ENCODE assay signal across 18 cellular contexts in the genomic region with DNA sequence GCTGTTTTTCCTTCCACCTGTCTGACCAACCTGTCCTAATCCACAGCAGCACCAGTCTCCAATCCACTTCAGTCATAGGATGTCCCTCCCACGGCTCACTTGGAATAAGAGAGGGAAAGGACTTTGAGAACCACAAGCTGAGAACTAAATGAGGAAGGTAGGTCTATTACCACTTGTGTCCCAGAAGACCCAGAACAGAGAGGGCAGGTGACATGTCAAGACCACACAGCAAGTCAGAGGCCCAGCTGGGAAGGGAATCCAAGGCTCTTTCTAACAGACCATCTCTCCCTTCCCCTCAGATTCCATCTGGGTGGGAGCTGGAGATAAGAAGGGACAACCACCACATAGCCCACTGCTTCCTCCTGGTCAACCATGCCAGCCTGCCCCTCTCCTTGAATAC. TPM values are rescaled to one million over a fixed set of nuclear protein-coding genes. Genes with fewer than 3 reads are reported as not detected.
DNase-seq lines count a peak whose midpoint lies in the region; ATAC-seq and TF ChIP-seq lines count a peak whose summit lies in the region.
"Had no signal": no experiment of that assay in that cellular context is flagged by ENCODE, and none has a peak within 500 bp of the region (broad histone marks: within the 10 kb centered on the region; RNA-seq: fewer than 3 reads in every experiment).

No MANE protein-coding gene starts in this region.

- H3K36me3 Mint-ChIP-seq in activated naive CD4-positive, alpha-beta T cell treated with anti-CD3 and anti-CD28 coated beads for 36 hours (ENCODE audit: low read depth): peaks cover 52% of the 10 kb centered on the region
- peaks cover 21 to 51% of the 10 kb centered on the region in 2 donors for H3K36me3 Mint-ChIP-seq in activated naive CD4-positive, alpha-beta T cell treated with anti-CD3 and anti-CD28 coated beads, Interleukin-2, amount 50 U/mL, for 72 hours
- H3K36me3 Mint-ChIP-seq in stimulated activated memory B cell treated with anti-CD40 and anti-IgM and Interleukin-4, amounts not matched to agents 10 μg/mL and 1 μg/mL and 100 μg/mL, for 72 hours: peaks cover 65% of the 10 kb centered on the region

- peaks cover 94% of the 10 kb centered on the region for H3K4me1 Mint-ChIP-seq in activated naive CD4-positive, alpha-beta T cell treated with anti-CD3 and anti-CD28 coated beads for 36 hours (ENCODE audit: low read depth)
- H3K4me1 Mint-ChIP-seq in stimulated activated memory B cell treated with anti-CD40 and anti-IgM and Interleukin-4, amounts not matched to agents 10 μg/mL and 1 μg/mL and 100 μg/mL, for 72 hours: peaks cover 89% of the 10 kb centered on the region

- peaks cover 89% of the 10 kb centered on the region for H3K4me1 ChIP-seq in MM.1S (ENCODE audit: low read length)
- H3K4me1 ChIP-seq in effector memory CD4-positive, alpha-beta T cell (ENCODE audit: control insufficient read depth, insufficient read depth, low read length, poor library complexity, severe bottlenecking): peaks cover 98% of the 10 kb centered on the region

- no peak overlapping the region for H3K9ac ChIP-seq in MM.1S (ENCODE audit: low read length)

- H2AFZ ChIP-seq in MM.1S (ENCODE audit: low read length): no peak overlapping the region

- TF ChIP-seq CTCF in MM.1S (IDR thresholded peaks at IDR 0.05; ENCODE audit: low read length): no peak

- no peaks in the 10 kb centered on the region for H3K9me3 ChIP-seq in MM.1S (replicated peaks; ENCODE audit: insufficient read depth, low read length)
- no peaks in the 10 kb centered on the region for H3K9me3 ChIP-seq in effector memory CD4-positive, alpha-beta T cell (ENCODE audit: control insufficient read depth, low read length)
- H3K9me3 ChIP-seq: ovary, vagina had no signal

- peaks cover 9% of the 10 kb centered on the region for H3K36me3 ChIP-seq in MM.1S (replicated peaks; ENCODE audit: insufficient read depth, low read length)
- peaks cover 50% of the 10 kb centered on the region for H3K36me3 ChIP-seq in effector memory CD4-positive, alpha-beta T cell (ENCODE audit: control insufficient read depth, insufficient read depth, low read length)
- H3K36me3 ChIP-seq: ovary had no signal

- no peaks in the 10 kb centered on the region for H4K20me1 ChIP-seq in MM.1S (ENCODE audit: insufficient read depth, low read length)

- peak overlapping the region; percentile 86; the same call in 1 of the 2 replicates for H3K27ac ChIP-seq in MM.1S (ENCODE audit: low read length)
- peak overlapping the region; percentile 71 for H3K27ac ChIP-seq in effector memory CD4-positive, alpha-beta T cell (ENCODE audit: insufficient read depth, low read length, poor library complexity, severe bottlenecking)
- H3K27ac ChIP-seq: ovary had no signal

- no peaks in the 10 kb centered on the region for H3K9me3 Mint-ChIP-seq in activated naive CD4-positive, alpha-beta T cell treated with anti-CD3 and anti-CD28 coated beads for 36 hours
- no peaks in the 10 kb centered on the region for H3K9me3 Mint-ChIP-seq in activated naive CD4-positive, alpha-beta T cell treated with anti-CD3 and anti-CD28 coated beads, Interleukin-2, amount 50 U/mL, for 72 hours
- no peaks in the 10 kb centered on the region for H3K9me3 Mint-ChIP-seq in stimulated activated memory B cell treated with anti-CD40 and anti-IgM and Interleukin-4, amounts not matched to agents 10 μg/mL and 1 μg/mL and 100 μg/mL, for 72 hours

- no peak overlapping the region for H3K4me3 ChIP-seq in MM.1S (ENCODE audit: low read length)
- H3K4me3 ChIP-seq in effector memory CD4-positive, alpha-beta T cell (ENCODE audit: insufficient read depth, low read depth, low read length, poor library complexity, severe bottlenecking): no peak overlapping the region
- H3K4me3 ChIP-seq: ovary, smooth muscle cell, vagina had no signal

- H3K4me2 ChIP-seq in MM.1S (ENCODE audit: low read depth, low read length): peak overlapping the region; percentile 97; the same call in 1 of the 2 replicates
- H3K4me2 ChIP-seq: smooth muscle cell had no signal

- H3K79me2 ChIP-seq in MM.1S (ENCODE audit: low read length): peaks cover 100% of the 10 kb centered on the region

- peaks cover 26% of the 10 kb centered on the region for H3F3A ChIP-seq in MM.1S (ENCODE audit: insufficient read depth, low read length)

- ATAC-seq in activated naive CD4-positive, alpha-beta T cell treated with anti-CD3 and anti-CD28 coated beads, Interleukin-2, amount 50 U/mL, for 72 hours: no peak
- no peak for ATAC-seq in stimulated activated memory B cell treated with anti-CD40 and anti-IgM and Interleukin-4, amounts not matched to agents 10 μg/mL and 1 μg/mL and 100 μg/mL, for 72 hours
- ATAC-seq: left lobe of liver; stimulated activated naive CD8-positive, alpha-beta T cell treated with anti-CD3 and anti-CD28 coated beads, Interleukin-15, Interleukin-2, amounts not matched to agents 100 U/mL and 50 U/mL, for 24 hours had no signal

- peak overlapping the region; percentile 57 for H3K27ac Mint-ChIP-seq in activated naive CD4-positive, alpha-beta T cell treated with anti-CD3 and anti-CD28 coated beads for 36 hours
- H3K27ac Mint-ChIP-seq in activated naive CD4-positive, alpha-beta T cell treated with anti-CD3 and anti-CD28 coated beads, Interleukin-2, amount 50 U/mL, for 72 hours: no peak overlapping the region
- H3K27ac Mint-ChIP-seq in stimulated activated memory B cell treated with anti-CD40 and anti-IgM and Interleukin-4, amounts not matched to agents 10 μg/mL and 1 μg/mL and 100 μg/mL, for 72 hours: peak overlapping the region; percentile 99

- H3K9me2 ChIP-seq in MM.1S (replicated peaks; ENCODE audit: insufficient read depth, low read length): no peaks in the 10 kb centered on the region

- CTCF ChIA-PET in activated naive CD4-positive, alpha-beta T cell treated with anti-CD3 and anti-CD28 coated beads for 36 hours (lab: Charles Lee): interaction anchor here (1.2 to 14.6 kb wide), 7 partner anchors 8 to 360 kb away, joined by 3 to 192 read pairs (median 26); a partner anchor contains a TSS

- no peaks in the 10 kb centered on the region for H3K27me3 ChIP-seq in MM.1S (replicated peaks; ENCODE audit: insufficient read depth, low read length)
- no peaks in the 10 kb centered on the region for H3K27me3 ChIP-seq in effector memory CD4-positive, alpha-beta T cell (replicated peaks; ENCODE audit: control insufficient read depth, insufficient read depth, low read length, poor library complexity, severe bottlenecking)
- H3K27me3 ChIP-seq: ovary, vagina had no signal

- H3K4me3 Mint-ChIP-seq in activated naive CD4-positive, alpha-beta T cell treated with anti-CD3 and anti-CD28 coated beads for 36 hours: no peak overlapping the region
- H3K4me3 Mint-ChIP-seq in stimulated activated memory B cell treated with anti-CD40 and anti-IgM and Interleukin-4, amounts not matched to agents 10 μg/mL and 1 μg/mL and 100 μg/mL, for 72 hours: peak overlapping the region; percentile 3

- intact Hi-C loops in activated naive CD4-positive, alpha-beta T cell treated with anti-CD3 and anti-CD28 coated beads for 36 hours (cut with micrococcal nuclease): no loop called here

- DNase-seq in activated naive CD4-positive, alpha-beta T cell treated with anti-CD3 and anti-CD28 coated beads for 36 hours: no peak
- no peak for DNase-seq in activated naive CD4-positive, alpha-beta T cell treated with anti-CD3 and anti-CD28 coated beads, Interleukin-2, amount 50 U/mL, for 72 hours (ENCODE audit: low spot score in 2 of 2)
- DNase-seq in MM.1S (no peak), NCI-H446 treated with DMSO at 0.1 percent for 48 hours (lab: John Stamatoyannopoulos, UW) (no peak), NCI-H345 (lab: John Stamatoyannopoulos, UW) (no peak)
- no peak for DNase-seq in effector memory CD4-positive, alpha-beta T cell
- no peak for DNase-seq in stimulated activated naive CD4-positive, alpha-beta T cell (lab: John Stamatoyannopoulos, UW)
- DNase-seq: GOT3; KG1; NCI-H1417; NCI-H2171; ovary; RPMI8226; stimulated activated naive CD8-positive, alpha-beta T cell treated with anti-CD3 and anti-CD28 coated beads, Interleukin-15, Interleukin-2, amounts not matched to agents 100 U/mL and 50 U/mL, for 24 hours had no signal

- H3K27me3 Mint-ChIP-seq in activated naive CD4-positive, alpha-beta T cell treated with anti-CD3 and anti-CD28 coated beads for 36 hours (ENCODE audit: low read depth): no peaks in the 10 kb centered on the region
- no peaks in the 10 kb centered on the region for H3K27me3 Mint-ChIP-seq in stimulated activated memory B cell treated with anti-CD40 and anti-IgM and Interleukin-4, amounts not matched to agents 10 μg/mL and 1 μg/mL and 100 μg/mL, for 72 hours

RNA-seq across cellular contexts. Expression of a gene that starts 14.6 kb away (rescaled TPM):
- total RNA-seq in activated naive CD4-positive, alpha-beta T cell treated with anti-CD3 and anti-CD28 coated beads for 36 hours: 100 to 1,000 TPM; 272 to 284 TPM
- total RNA-seq in activated naive CD4-positive, alpha-beta T cell treated with anti-CD3 and anti-CD28 coated beads, Interleukin-2, amount 50 U/mL, for 72 hours: 100 to 1,000 TPM; 282 to 356 TPM

Comparison
In these comparisons a context has a peak if more than half of its experiments do, and no peak if none do; other contexts are left out.
1. H3K27ac Mint-ChIP-seq: peak in activated naive CD4-positive, alpha-beta T cell treated with anti-CD3 and anti-CD28 coated beads for 36 hours (single experiment) and stimulated activated memory B cell treated with anti-CD40 and anti-IgM and Interleukin-4, amounts not matched to agents 10 μg/mL and 1 μg/mL and 100 μg/mL, for 72 hours (single experiment); none in activated naive CD4-positive, alpha-beta T cell treated with anti-CD3 and anti-CD28 coated beads, Interleukin-2, amount 50 U/mL, for 72 hours (0 of 2).